In the genomic region with DNA sequence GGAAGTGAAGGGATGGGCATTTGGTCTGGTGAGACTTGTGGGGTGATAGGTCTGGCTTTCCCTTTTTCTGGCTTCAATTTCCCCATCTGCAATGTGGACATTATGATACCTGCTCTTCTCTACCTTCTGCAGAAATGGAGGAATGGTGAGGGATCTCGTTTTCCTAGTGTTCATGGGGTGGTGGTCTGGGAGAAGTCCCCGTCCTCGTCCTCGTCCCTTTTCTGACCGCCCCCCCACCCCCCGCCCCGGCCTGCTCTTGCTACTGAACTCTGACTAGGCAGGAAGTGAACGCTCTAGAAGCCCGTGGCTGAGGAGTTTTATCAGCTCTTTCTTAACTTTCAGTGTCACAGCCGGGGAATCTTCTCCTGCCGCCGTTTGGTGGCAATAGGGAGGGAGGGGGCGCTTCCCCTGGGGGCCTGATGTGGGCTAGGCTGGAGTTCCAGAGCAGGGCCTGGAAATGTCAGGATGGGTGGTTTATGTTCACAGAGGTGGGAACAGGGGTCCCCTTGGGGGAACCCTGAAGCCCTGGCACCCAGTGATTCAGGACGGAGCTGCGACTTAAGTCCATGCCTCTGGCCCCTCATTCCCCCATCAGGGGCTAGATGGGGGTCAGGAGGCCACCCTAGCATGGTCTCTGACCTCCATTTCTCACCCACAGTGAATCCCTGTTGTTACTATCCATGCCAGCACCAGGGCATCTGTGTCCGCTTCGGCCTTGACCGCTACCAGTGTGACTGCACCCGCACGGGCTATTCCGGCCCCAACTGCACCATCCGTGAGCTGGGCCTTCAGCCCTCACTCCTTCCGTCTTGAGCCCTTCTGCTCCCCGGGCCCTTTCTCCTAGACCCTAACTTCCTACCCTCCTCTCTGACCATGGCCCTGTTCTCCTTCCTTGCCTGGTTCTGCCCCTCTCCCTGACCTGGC, we compare ENCODE assay signal across 2 cellular contexts.
TF ChIP-seq lines count a peak whose summit lies in the region.

No MANE protein-coding gene starts in this region.

TF ChIP-seq in A549, 52 proteins besides CTCF, POLR2A, EP300 and RAD21:
- TF ChIP-seq HDAC2 (IDR thresholded peaks at IDR 0.05) (no peak), MYC (IDR thresholded peaks at IDR 0.05; ENCODE audit: borderline replicate concordance, low read length) (no peak), CBX8 (IDR thresholded peaks at IDR 0.05) (no peak), MAFK (IDR thresholded peaks at IDR 0.05; ENCODE audit: partially characterized antibody) (no peak), BHLHE40 (IDR thresholded peaks at IDR 0.05; ENCODE audit: low read depth, low read length) (no peak), RARB (CRISPR knock-in tag; IDR thresholded peaks at IDR 0.05) (no peak), HOXA7 (CRISPR knock-in tag; IDR thresholded peaks at IDR 0.05) (no peak), ZNF302 (CRISPR knock-in tag; IDR thresholded peaks at IDR 0.05) (no peak), EHMT2 (IDR thresholded peaks at IDR 0.05; ENCODE audit: low read depth) (no peak), ZC3H11A (IDR thresholded peaks at IDR 0.05) (no peak), EHF (CRISPR knock-in tag; IDR thresholded peaks at IDR 0.05) (no peak), RFX5 (IDR thresholded peaks at IDR 0.05) (no peak)
- TF ChIP-seq, protein P1, sequence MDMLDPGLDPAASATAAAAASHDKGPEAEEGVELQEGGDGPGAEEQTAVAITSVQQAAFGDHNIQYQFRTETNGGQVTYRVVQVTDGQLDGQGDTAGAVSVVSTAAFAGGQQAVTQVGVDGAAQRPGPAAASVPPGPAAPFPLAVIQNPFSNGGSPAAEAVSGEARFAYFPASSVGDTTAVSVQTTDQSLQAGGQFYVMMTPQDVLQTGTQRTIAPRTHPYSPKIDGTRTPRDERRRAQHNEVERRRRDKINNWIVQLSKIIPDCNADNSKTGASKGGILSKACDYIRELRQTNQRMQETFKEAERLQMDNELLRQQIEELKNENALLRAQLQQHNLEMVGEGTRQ (IDR thresholded peaks at IDR 0.05) = no peak

TF ChIP-seq in IMR-90, 13 proteins besides CTCF, POLR2A, EP300 and RAD21:
- TF ChIP-seq SMC3 (IDR thresholded peaks at IDR 0.05; ENCODE audit: low read depth, low read length) (no peak), CEBPB (IDR thresholded peaks at IDR 0.05; ENCODE audit: low read depth, low read length) (no peak), NFE2L2 (IDR thresholded peaks at IDR 0.05; ENCODE audit: low read depth, low read length) (no peak), RFX5 (IDR thresholded peaks at IDR 0.05; ENCODE audit: low read depth, low read length) (no peak), FOS (IDR thresholded peaks at IDR 0.05; ENCODE audit: low read depth, low read length) (no peak), CHD1 (IDR thresholded peaks at IDR 0.05; ENCODE audit: low read depth, low read length) (no peak), ELK1 (IDR thresholded peaks at IDR 0.05; ENCODE audit: borderline replicate concordance, low read depth, low read length) (no peak), BHLHE40 (IDR thresholded peaks at IDR 0.05; ENCODE audit: low read depth, low read length) (no peak), RCOR1 (IDR thresholded peaks at IDR 0.05; ENCODE audit: insufficient replicate concordance, low read length) (no peak), MAZ (IDR thresholded peaks at IDR 0.05; ENCODE audit: borderline replicate concordance, low read depth, low read length) (no peak), MXI1 (IDR thresholded peaks at IDR 0.05; ENCODE audit: borderline replicate concordance, low read depth, low read length) (no peak), MAFK (IDR thresholded peaks at IDR 0.05; ENCODE audit: low read depth, low read length) (no peak)
- TF ChIP-seq, protein P1 (IDR thresholded peaks at IDR 0.05; ENCODE audit: low read depth, low read length) = no peak
